ENCODE assay signal across 35 cellular contexts in the genomic region with DNA sequence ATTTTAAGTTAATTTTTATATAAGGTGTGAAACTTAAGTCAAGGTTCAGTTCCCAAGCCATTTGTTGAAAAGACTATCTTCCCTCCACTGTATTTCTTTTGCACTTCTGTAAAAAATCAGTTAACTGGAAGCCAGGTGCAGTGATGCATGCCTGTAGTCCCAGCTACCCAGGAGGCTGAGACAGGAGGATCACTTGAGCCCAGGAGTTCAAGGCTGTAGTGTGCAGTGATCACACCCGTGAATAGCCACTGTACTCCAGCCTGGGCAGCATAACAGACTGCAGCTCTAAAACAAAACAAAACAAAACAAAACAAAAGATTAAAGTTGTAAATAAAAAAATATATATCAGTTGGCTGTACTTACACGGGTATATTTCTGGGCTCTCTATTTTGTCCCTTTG.
"Had no signal": no experiment of that assay in that cellular context is flagged by ENCODE, and none has a peak within 500 bp of the region (broad histone marks: within the 10 kb centered on the region; RNA-seq: fewer than 3 reads in every experiment).

No MANE protein-coding gene starts in this region.

- H3K4me1 ChIP-seq: adrenal gland, breast epithelium had no signal

- H3K27me3 ChIP-seq: adrenal gland, body of pancreas, brain microvascular endothelial cell, breast epithelium had no signal

- H3K27ac ChIP-seq: adrenal gland, brain microvascular endothelial cell, breast epithelium had no signal

- FAIRE-seq: astrocyte, colon, TTC549 had no signal

- ATAC-seq: activated CD4-positive, alpha-beta T cell treated with anti-CD3 and anti-CD28 coated beads for 36 hours; activated CD4-positive, CD25-positive, alpha-beta regulatory T cell treated with anti-CD3 and anti-CD28 coated beads, Interleukin-2, amount 50 U/mL, for 24 hours; activated CD8-positive, alpha-beta T cell treated with anti-CD3 and anti-CD28 coated beads for 36 hours; activated naive CD4-positive, alpha-beta T cell treated with anti-CD3 and anti-CD28 coated beads, Interleukin-2, amount 50 U/mL, for 72 hours; activated T-cell treated with anti-CD3 and anti-CD28 coated beads, Interleukin-2, amount 50 U/mL, for 4 hours; activated T-cell treated with anti-CD3 and anti-CD28 coated beads, Interleukin-2, amount 50 U/mL, for 72 hours; activated T-helper 17 cell treated with anti-CD3 and anti-CD28 coated beads, Interleukin-2, amount 50 U/mL, for 72 hours; WTC11 had no signal

- H3K4me3 ChIP-seq: adrenal gland, body of pancreas, breast epithelium had no signal

- DNase-seq: activated CD4-positive, alpha-beta memory T cell treated with anti-CD3 and anti-CD28 coated beads for 36 hours; activated CD4-positive, alpha-beta T cell treated with anti-CD3 and anti-CD28 coated beads for 1 hour; activated CD4-positive, alpha-beta T cell treated with anti-CD3 and anti-CD28 coated beads for 36 hours; activated CD4-positive, alpha-beta T cell treated with anti-CD3 and anti-CD28 coated beads, Interleukin-2, amount 10 ng/mL, durations not matched to agents 24 days and 14 days; activated CD4-positive, alpha-beta T cell treated with anti-CD3 and anti-CD28 coated beads, Interleukin-2, amount 50 U/mL, for 1 hour; activated CD4-positive, alpha-beta T cell treated with anti-CD3 and anti-CD28 coated beads, Interleukin-2, amount 50 U/mL, for 4 hours; activated CD4-positive, CD25-positive, alpha-beta regulatory T cell; activated CD8-positive, alpha-beta memory T cell treated with anti-CD3 and anti-CD28 coated beads, Interleukin-2, amount 50 U/mL, for 4 hours; activated CD8-positive, alpha-beta T cell treated with anti-CD3 and anti-CD28 coated beads for 36 hours; activated effector memory CD4-positive, alpha-beta T cell treated with anti-CD3 and anti-CD28 coated beads, Interleukin-2, amount 50 U/mL, for 16 hours; activated gamma-delta T cell treated with Interleukin-2 at 50 U/mL for 16 hours; activated naive CD4-positive, alpha-beta T cell; activated naive CD4-positive, alpha-beta T cell treated with anti-CD3 and anti-CD28 coated beads for 36 hours; activated naive CD4-positive, alpha-beta T cell treated with anti-CD3 and anti-CD28 coated beads, Interleukin-2, amount 50 U/mL, for 16 hours; activated naive CD8-positive, alpha-beta T cell treated with anti-CD3 and anti-CD28 coated beads for 36 hours; activated T-cell treated with anti-CD3 and anti-CD28 coated beads for 4 hours; activated T-cell treated with anti-CD3 and anti-CD28 coated beads, Interleukin-2, amount 50 U/mL, for 1 hour; activated T-cell treated with anti-CD3 and anti-CD28 coated beads, Interleukin-2, amount 50 U/mL, for 4 hours; activated T-cell treated with anti-CD3 and anti-CD28 coated beads, Interleukin-2, amount 50 U/mL, for 72 hours; adrenal gland; amniotic stem cell; aorta; body of pancreas; brain microvascular endothelial cell; central memory CD4-positive, alpha-beta T cell; T-helper 2 cell; T-helper 9 cell had no signal

- H3K9me3 ChIP-seq: adrenal gland, body of pancreas, breast epithelium had no signal
